Comparison of ENCODE assay signal across 10 cellular contexts in genomic region chr6:1612902-1613301, GRCh38. TPM values are rescaled to one million over a fixed set of nuclear protein-coding genes. Genes with fewer than 3 reads are reported as not detected.
DNase-seq lines count a peak whose midpoint lies in the region; ATAC-seq and TF ChIP-seq lines count a peak whose summit lies in the region.
"Had no signal": no experiment of that assay in that cellular context is flagged by ENCODE, and none has a peak within 500 bp of the region (broad histone marks: within the 10 kb centered on the region; RNA-seq: fewer than 3 reads in every experiment).

No MANE protein-coding gene starts in this region.

- peaks cover 13 to 26% (median 14%) of the 10 kb centered on the region in 3 donors for H3K4me1 Mint-ChIP-seq in IgD-negative memory B cell
- H3K4me1 Mint-ChIP-seq in natural killer cell: peaks cover 22 to 23% of the 10 kb centered on the region in 2 donors

- POLR2A ChIA-PET in BJ (lab: Charles Lee) (interaction anchor here (0.6 kb wide), 1 partner anchor 73 kb away, joined by 3 read pairs; no protein-coding TSS in a partner anchor), GM10248 (lab: Yijun Ruan, JAX) (no interaction called here)

- TF ChIP-seq CTCF in BJ (IDR thresholded peaks at IDR 0.05; ENCODE audit: insufficient read depth, low read depth, low read length): no peak
- no peak for TF ChIP-seq CTCF in choroid plexus epithelial cell (conservative IDR thresholded peaks at IDR 0.05; ENCODE audit: low read depth, low read length)
- no peak for TF ChIP-seq CTCF in natural killer cell (IDR thresholded peaks at IDR 0.05)
- no peak for TF ChIP-seq CTCF in GM10248 (IDR thresholded peaks at IDR 0.05; ENCODE audit: control extremely low read depth, extremely low read depth, low read depth, missing control alignments)

- H3K9me3 Mint-ChIP-seq in IgD-negative memory B cell (peaks cover 0 to 9% (median 0%) of the 10 kb centered on the region in 3 donors), natural killer cell (no peaks in the 10 kb centered on the region)

- H3K36me3 ChIP-seq in BJ (ENCODE audit: control insufficient read depth, insufficient read depth, low read length): peaks cover 3% of the 10 kb centered on the region; the same call in 1 of the 2 replicates

- H3K4me3 ChIP-seq in BJ (ENCODE audit: low read depth, low read length) (peak overlapping the region; percentile 87), choroid plexus epithelial cell (ENCODE audit: low read depth, low read length) (peak overlapping the region; percentile 63)

- H3K27me3 Mint-ChIP-seq in IgD-negative memory B cell: peaks cover 37% of the 10 kb centered on the region
- H3K27me3 Mint-ChIP-seq in natural killer cell (ENCODE audit: low read depth in 2 of 2): peaks cover 33 to 47% of the 10 kb centered on the region in 2 donors

- DNase-seq in BJ (ENCODE audit: low read depth) (no peak), choroid plexus epithelial cell (ENCODE audit: low read depth) (no peak), natural killer cell (no peak), GM10248 (ENCODE audit: extremely low spot score) (no peak)
- DNase-seq: activated CD4-positive, alpha-beta T cell treated with anti-CD3 and anti-CD28 coated beads, Interleukin-2, amount 50 U/mL, for 48 hours; NCI-H2171 had no signal

- H3K36me3 Mint-ChIP-seq in IgD-negative memory B cell (no peaks in the 10 kb centered on the region), natural killer cell (no peaks in the 10 kb centered on the region)

- CTCF ChIA-PET in BJ (lab: Yijun Ruan, JAX) (interaction anchor here (2.0 kb wide), 1 partner anchor 491 kb away, joined by 9 read pairs; no protein-coding TSS in a partner anchor), GM10248 (lab: Yijun Ruan, JAX) (interaction anchor here (1.2 kb wide), 1 partner anchor 584 kb away, joined by 3 read pairs; no protein-coding TSS in a partner anchor)

- peak overlapping the region; percentile 50 to 99 (median 68) for H3K27ac Mint-ChIP-seq in IgD-negative memory B cell
- H3K27ac Mint-ChIP-seq in natural killer cell: no peak overlapping the region

- peaks cover 8% of the 10 kb centered on the region for H3K27me3 ChIP-seq in BJ (ENCODE audit: control insufficient read depth, insufficient read depth, low read length)

- intact Hi-C loops in natural killer cell (cut with micrococcal nuclease): no loop called here

- ATAC-seq in natural killer cell (no peak), HG03097 (IDR thresholded peaks at IDR 0.05; ENCODE audit: low FRiP score, unreplicated experiment) (no peak), GM21723 (IDR thresholded peaks at IDR 0.05; ENCODE audit: unreplicated experiment) (no peak), HG02642 (IDR thresholded peaks at IDR 0.05; ENCODE audit: poor library complexity, unreplicated experiment) (no peak)

- H3K4me3 Mint-ChIP-seq in IgD-negative memory B cell (peak overlapping the region in 2 of 4 donors; percentile 74 to 84), natural killer cell (peak overlapping the region; percentile 91)

RNA-seq across cellular contexts. Expression of gene FOXC1, which starts 3.2 kb away (rescaled TPM):
- 7.6 and 7.8 TPM in 2 replicates for polyA plus RNA-seq in BJ (2011; rRNA removed)
- 6.4 and 7.7 TPM in 2 replicates for polyA minus RNA-seq in BJ (2011; rRNA and poly(A)+ RNA removed)
- polyA plus RNA-seq in IgD-negative memory B cell: not detected
- under 1 TPM in 2 of 3 donors, not detected in 1; 0.16 to 0.21 TPM for total RNA-seq in natural killer cell

Comparison
In these comparisons a context has a peak if more than half of its experiments do, and no peak if none do; other contexts are left out.
1. H3K27ac Mint-ChIP-seq: peak in IgD-negative memory B cell (3 of 3); none in natural killer cell (0 of 2).